In the genomic region with DNA sequence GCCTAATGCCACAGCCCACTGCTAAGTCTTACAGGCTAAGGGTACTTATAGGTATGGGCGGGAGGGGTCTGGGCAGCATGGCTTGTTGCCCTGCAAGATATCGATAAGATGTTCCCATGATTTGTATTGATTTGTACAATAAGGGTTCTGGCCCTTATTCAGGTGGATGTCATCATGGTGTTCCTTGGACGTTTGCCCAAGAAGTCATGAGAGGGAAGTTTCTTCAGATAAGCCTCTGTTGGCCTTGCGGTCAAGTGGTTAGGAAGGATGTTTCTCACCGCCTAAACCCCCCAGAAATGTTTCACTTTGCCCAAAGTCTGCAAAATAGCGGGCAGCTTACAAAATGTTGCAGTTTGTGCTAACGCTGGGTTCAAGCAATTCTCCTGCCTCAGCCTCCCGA, we compare ENCODE assay signal across 22 cellular contexts. TPM values are rescaled to one million over a fixed set of nuclear protein-coding genes. Genes with fewer than 3 reads are reported as not detected.
A peak's percentile ranks its signal among the peaks of the same experiment; 100 is the strongest.
DNase-seq lines count a peak whose midpoint lies in the region; ATAC-seq and TF ChIP-seq lines count a peak whose summit lies in the region.
"Had no signal": no experiment of that assay in that cellular context is flagged by ENCODE, and none has a peak within 500 bp of the region (broad histone marks: within the 10 kb centered on the region; RNA-seq: fewer than 3 reads in every experiment).

No MANE protein-coding gene starts in this region.

- H2BK20ac ChIP-seq in IMR-90 (ENCODE audit: low read depth, low read length), result no peak overlapping the region

- dilution Hi-C loops in IMR-90 (cut with HindIII; ENCODE audit: low sequenced_read_pairs, unreplicated experiment), result no loop called here

- no peak overlapping the region for H3K27ac ChIP-seq in IMR-90 (ENCODE audit: insufficient read depth, low read length)
- H3K27ac ChIP-seq in PC-3 (ENCODE audit: low read length), result peak overlapping the region; percentile 97; the same call in 1 of the 2 replicates
- H3K27ac ChIP-seq in osteoblast (ENCODE audit: low read depth, low read length), result no peak overlapping the region
- H3K27ac ChIP-seq: sigmoid colon, SJCRH30 had no signal

- no peaks in the 10 kb centered on the region for H3K9me2 ChIP-seq in PC-3 (replicated peaks; ENCODE audit: low read length)

- TF ChIP-seq RAD21 in IMR-90 (IDR thresholded peaks at IDR 0.05; ENCODE audit: low read length), result no peak

- H3K4me3 ChIP-seq in IMR-90 (ENCODE audit: insufficient read depth, low read depth, low read length), result no peak overlapping the region
- no peak overlapping the region for H3K4me3 ChIP-seq in PC-3 (ENCODE audit: low read length)
- no peak overlapping the region for H3K4me3 ChIP-seq in choroid plexus epithelial cell (ENCODE audit: low read depth, low read length)
- no peak overlapping the region for H3K4me3 ChIP-seq in osteoblast (ENCODE audit: insufficient read depth, low read length)
- H3K4me3 ChIP-seq: sigmoid colon, SJCRH30 had no signal

- no peaks in the 10 kb centered on the region for H3K27me3 ChIP-seq in IMR-90 (ENCODE audit: control insufficient read depth, insufficient read depth, low read length)
- no peaks in the 10 kb centered on the region for H3K27me3 ChIP-seq in PC-3 (ENCODE audit: low read length)
- no peaks in the 10 kb centered on the region for H3K27me3 ChIP-seq in osteoblast (ENCODE audit: insufficient read depth, low read length)
- H3K27me3 ChIP-seq: sigmoid colon, SJCRH30 had no signal

- H3K9ac ChIP-seq in IMR-90 (ENCODE audit: low read depth, low read length), result no peak overlapping the region
- no peak overlapping the region for H3K9ac ChIP-seq in PC-3 (ENCODE audit: low read length)

- BruUV-seq in IMR-90 (replicated peaks; lab: Mats Ljungman, UMichigan) (no TSS peak), PC-3 (replicated peaks; lab: Mats Ljungman, UMichigan) (no TSS peak)

- DNase-seq in IMR-90, result no peak
- peak; percentile 6 for DNase-seq in PC-3
- DNase-seq in choroid plexus epithelial cell (ENCODE audit: low read depth), result peak; percentile 63
- DNase-seq in osteoblast (ENCODE audit: insufficient read length, low spot score, missing footprints), result peak; percentile 73
- no peak for DNase-seq in NCI-H526 treated with DMSO at 0.1 percent for 48 hours (lab: John Stamatoyannopoulos, UW)
- DNase-seq in middle frontal gyrus (ENCODE audit: extremely low spot score, low spot score), result no peak
- no peak for DNase-seq in activated gamma-delta T cell treated with Interleukin-2 at 50 U/mL for 16 hours
- DNase-seq: activated CD4-positive, alpha-beta memory T cell treated with anti-CD3 and anti-CD28 coated beads, Interleukin-2, amount 10 ng/mL, durations not matched to agents 7 days and 5 days; activated gamma-delta T cell; activated T-cell treated with anti-CD3 and anti-CD28 coated beads for 4 hours; CD4-positive, CD25-positive, alpha-beta regulatory T cell; H9; head of caudate nucleus; KG1; left colon; NCI-H1092; NCI-H2029; sigmoid colon; SJCRH30; substantia nigra had no signal

- no peak for TF ChIP-seq POLR2A in IMR-90 (IDR thresholded peaks at IDR 0.05; ENCODE audit: low read depth, low read length)

- no peak overlapping the region for H3K4ac ChIP-seq in IMR-90 (ENCODE audit: low read depth, low read length)

- no peak overlapping the region for H4K5ac ChIP-seq in IMR-90 (ENCODE audit: low read depth, low read length)

- no peak overlapping the region; the same call in 1 of the 2 replicates for H3K23ac ChIP-seq in IMR-90 (ENCODE audit: low read depth, low read length)

- no peak overlapping the region for H3K56ac ChIP-seq in IMR-90 (ENCODE audit: extremely low read depth, insufficient read depth, low read length)

- H3K36me3 ChIP-seq in IMR-90 (ENCODE audit: control insufficient read depth, insufficient read depth, low read length), result peaks cover 12% of the 10 kb centered on the region
- peaks cover 36% of the 10 kb centered on the region for H3K36me3 ChIP-seq in PC-3 (ENCODE audit: low read depth, low read length)
- H3K36me3 ChIP-seq in osteoblast (ENCODE audit: insufficient read depth, low read length), result peaks cover 18% of the 10 kb centered on the region

- peaks cover 10% of the 10 kb centered on the region for H3K9me1 ChIP-seq in IMR-90 (ENCODE audit: insufficient read depth, low read length)

- no peak overlapping the region for H3K14ac ChIP-seq in IMR-90 (replicated peaks; ENCODE audit: low read depth, low read length)

- peaks cover 12% of the 10 kb centered on the region for H3F3A ChIP-seq in PC-3 (ENCODE audit: low read length, unreplicated experiment)

- H3K79me1 ChIP-seq in IMR-90 (ENCODE audit: low read depth in 1 of 2, low read length in 2 of 2), result peaks cover 5 to 72% of the 10 kb centered on the region in 2 experiments; a peak in 3 of 4 replicates

- H3K4me1 ChIP-seq in IMR-90 (ENCODE audit: control insufficient read depth, insufficient read depth, low read length) (peaks cover 14% of the 10 kb centered on the region), PC-3 (ENCODE audit: insufficient read depth, low read length) (peaks cover 57% of the 10 kb centered on the region), osteoblast (ENCODE audit: insufficient read depth, low read length) (peaks cover 25% of the 10 kb centered on the region)
- H3K4me1 ChIP-seq: SJCRH30 had no signal

- no peak overlapping the region for H2AK9ac ChIP-seq in IMR-90 (replicated peaks; ENCODE audit: low read depth, low read length, poor library complexity)

- H2BK15ac ChIP-seq in IMR-90 (ENCODE audit: low read depth, low read length), result no peak overlapping the region

- in situ Hi-C loops in IMR-90 (cut with MboI; ENCODE audit: low sequenced_read_pairs), result no loop called here

- no peak overlapping the region for H2BK5ac ChIP-seq in IMR-90 (ENCODE audit: low read depth, low read length, poor library complexity, severe bottlenecking)

- H2AFZ ChIP-seq in IMR-90 (replicated peaks; ENCODE audit: low read length, poor library complexity), result peak overlapping the region; percentile 32
- H2AFZ ChIP-seq in PC-3 (ENCODE audit: low read length), result no peak overlapping the region
- H2AFZ ChIP-seq in osteoblast (ENCODE audit: low read length), result no peak overlapping the region

- no peak overlapping the region for H4K8ac ChIP-seq in IMR-90 (ENCODE audit: low read depth in 2 of 2, low read length in 2 of 2)

- H3K4me2 ChIP-seq in IMR-90 (ENCODE audit: low read depth, low read length) (no peak overlapping the region), PC-3 (ENCODE audit: low read length) (no peak overlapping the region), osteoblast (ENCODE audit: insufficient read depth, low read length) (no peak overlapping the region)

- no peak overlapping the region; the same call in 1 of the 2 replicates for H2AK5ac ChIP-seq in IMR-90 (ENCODE audit: low read depth, low read length)

- H2BK120ac ChIP-seq in IMR-90 (ENCODE audit: low read depth, low read length), result no peak overlapping the region

- POLR2A ChIA-PET in IMR-90 (lab: Charles Lee; ENCODE audit: unreplicated experiment) (no interaction called here), PC-3 (lab: Charles Lee; ENCODE audit: unreplicated experiment) (no interaction called here)

- H3K18ac ChIP-seq in IMR-90 (ENCODE audit: low read depth, low read length), result no peak overlapping the region

- TF ChIP-seq CTCF in IMR-90 (conservative IDR thresholded peaks at IDR 0.05; ENCODE audit: low read depth, low read length), result no peak
- no peak for TF ChIP-seq CTCF in PC-3 (conservative IDR thresholded peaks at IDR 0.05; ENCODE audit: low read depth, low read length)
- TF ChIP-seq CTCF in choroid plexus epithelial cell (conservative IDR thresholded peaks at IDR 0.05; ENCODE audit: low read depth, low read length), result no peak
- no peak for TF ChIP-seq CTCF in osteoblast (IDR thresholded peaks at IDR 0.05; ENCODE audit: extremely low read depth, low read depth, low read length)

- CTCF ChIA-PET in IMR-90 (lab: Yijun Ruan, JAX), result no interaction called here
- CTCF ChIA-PET in PC-3 (lab: Charles Lee), result no interaction called here

- H4K20me1 ChIP-seq in IMR-90 (ENCODE audit: insufficient read depth, low read length) (peaks cover 21% of the 10 kb centered on the region), PC-3 (ENCODE audit: low read length) (0 out of 2 replicates have a peak, but pooled peaks cover 11% of the 10 kb centered on the region), osteoblast (ENCODE audit: insufficient read depth, low read length) (peaks cover 9% of the 10 kb centered on the region)

- intact Hi-C loops in IMR-90 (cut with micrococcal nuclease), result no loop called here
- intact Hi-C loops in PC-3 (cut with micrococcal nuclease), result loop anchor here (10.0 kb wide), 1 partner anchor 50 kb away; no protein-coding TSS in a partner anchor

- H3K79me2 ChIP-seq in PC-3 (ENCODE audit: low read length) (peaks cover 87% of the 10 kb centered on the region), osteoblast (ENCODE audit: insufficient read depth, low read length) (peaks cover 73% of the 10 kb centered on the region)

- no peaks in the 10 kb centered on the region; the same call in 1 of the 2 replicates for H3K9me3 ChIP-seq in IMR-90 (ENCODE audit: control insufficient read depth, insufficient read depth, low read length)
- no peaks in the 10 kb centered on the region for H3K9me3 ChIP-seq in PC-3 (ENCODE audit: low read length)
- H3K9me3 ChIP-seq in osteoblast (ENCODE audit: low read depth, low read length), result no peaks in the 10 kb centered on the region
- H3K9me3 ChIP-seq: sigmoid colon, SJCRH30 had no signal

- ATAC-seq in IMR-90 (ENCODE audit: low read depth) (no peak), PC-3 (no peak)
- ATAC-seq: activated CD4-positive, CD25-positive, alpha-beta regulatory T cell treated with anti-CD3 and anti-CD28 coated beads, Interleukin-2, amount 50 U/mL, for 24 hours; left colon; Panc1 had no signal

- H4K91ac ChIP-seq in IMR-90 (ENCODE audit: insufficient read depth, low read depth, low read length), result no peak overlapping the region

- 100% methylated on average over 2 of the region's 8 CpGs; no CpG with 5 or more reads in 1 of the 2 experiments for WGBS in IMR-90 (ENCODE audit: extremely low coverage in 2 of 2, insufficient read length in 1 of 2), 2 experiments

TF ChIP-seq in IMR-90, 13 proteins besides CTCF, POLR2A, EP300 and RAD21 (continues in another document):
- TF ChIP-seq CHD1 (IDR thresholded peaks at IDR 0.05; ENCODE audit: low read depth, low read length) (no peak), MXI1 (IDR thresholded peaks at IDR 0.05; ENCODE audit: borderline replicate concordance, low read depth, low read length) (no peak)
- TF ChIP-seq, protein P1, sequence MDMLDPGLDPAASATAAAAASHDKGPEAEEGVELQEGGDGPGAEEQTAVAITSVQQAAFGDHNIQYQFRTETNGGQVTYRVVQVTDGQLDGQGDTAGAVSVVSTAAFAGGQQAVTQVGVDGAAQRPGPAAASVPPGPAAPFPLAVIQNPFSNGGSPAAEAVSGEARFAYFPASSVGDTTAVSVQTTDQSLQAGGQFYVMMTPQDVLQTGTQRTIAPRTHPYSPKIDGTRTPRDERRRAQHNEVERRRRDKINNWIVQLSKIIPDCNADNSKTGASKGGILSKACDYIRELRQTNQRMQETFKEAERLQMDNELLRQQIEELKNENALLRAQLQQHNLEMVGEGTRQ (IDR thresholded peaks at IDR 0.05; ENCODE audit: low read depth, low read length), result no peak

RNA-seq across cellular contexts. Expression of gene PARP4, which starts 7.3 kb away (rescaled TPM):
- total RNA-seq in IMR-90 (2012; rRNA removed) (50.0 and 50.2 TPM in 2 replicates), PC-3 (2014; rRNA removed) (50.4 and 54.4 TPM in 2 replicates), osteoblast (63.0 and 64.5 TPM in 2 replicates)
- polyA plus RNA-seq in IMR-90 (2012; rRNA removed), result 27.6 and 31.7 TPM in 2 replicates
- polyA plus RNA-seq in IMR-90 (2012; cell fraction: cytosol; rRNA removed), result 10.7 and 10.9 TPM in 2 replicates
- polyA plus RNA-seq in IMR-90 (2012; cell fraction: nucleus; rRNA removed; ENCODE audit: low replicate concordance), result 18.6 and 48.8 TPM in 2 replicates

Comparison
In these comparisons a context has a peak if more than half of its experiments do, and no peak if none do; other contexts are left out.
1. DNase-seq: peak in PC-3 (single experiment), choroid plexus epithelial cell (single experiment) and osteoblast (single experiment); none in IMR-90 (single experiment), NCI-H526 treated with DMSO at 0.1 percent for 48 hours (single experiment), middle frontal gyrus (single experiment) and activated gamma-delta T cell treated with Interleukin-2 at 50 U/mL for 16 hours (single experiment).